21 cellular contexts compared by ENCODE assay signal in the genomic region with DNA sequence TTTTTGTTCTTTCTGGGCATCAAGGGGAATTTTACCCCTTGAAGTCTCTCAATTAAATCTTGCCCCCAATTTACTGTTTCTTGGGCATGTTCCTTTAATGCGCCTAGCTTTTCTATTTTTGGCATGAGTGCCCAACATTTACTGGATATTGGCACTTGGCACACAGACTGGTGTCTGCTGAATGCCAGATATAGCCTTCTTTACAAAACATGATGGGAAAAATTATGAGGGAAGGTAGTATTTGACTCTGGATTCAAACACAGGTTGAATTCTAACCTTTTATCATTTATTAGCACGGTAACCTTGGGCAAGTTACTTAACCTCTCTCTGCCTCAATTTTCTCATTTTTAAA.
DNase-seq lines count a peak whose midpoint lies in the region; ATAC-seq, FAIRE-seq and TF ChIP-seq lines count a peak whose summit lies in the region.
"Had no signal": no experiment of that assay in that cellular context is flagged by ENCODE, and none has a peak within 500 bp of the region (broad histone marks: within the 10 kb centered on the region; RNA-seq: fewer than 3 reads in every experiment).

No MANE protein-coding gene starts in this region.

- no peaks in the 10 kb centered on the region for H3K27me3 ChIP-seq in pancreas
- H3K27me3 ChIP-seq: BLaER1 had no signal

- no peak overlapping the region for H3K27ac ChIP-seq in pancreas
- H3K27ac ChIP-seq: BLaER1 had no signal

- ATAC-seq in left ventricle myocardium superior, result peak; percentile 52
- ATAC-seq in Right ventricle myocardium inferior, result no peak
- ATAC-seq in pancreas, result peak in 3 of 4 donors; percentile 51 to 71 (median 61)
- no peak for ATAC-seq in HG03469 (IDR thresholded peaks at IDR 0.05; ENCODE audit: unreplicated experiment)
- ATAC-seq: HepG2 had no signal

- DNase-seq in NCI-H1105 treated with DMSO at 0.1 percent for 48 hours (lab: John Stamatoyannopoulos, UW), result peak; percentile 60
- DNase-seq in NCI-H1105 (lab: John Stamatoyannopoulos, UW), result no peak
- no peak for DNase-seq in left ventricle myocardium superior
- DNase-seq in Right ventricle myocardium inferior (ENCODE audit: missing footprints), result no peak
- DNase-seq in cerebellum (ENCODE audit: low spot score), result peak; percentile 61
- DNase-seq in pancreas, result no peak
- DNase-seq in DMS79 (lab: John Stamatoyannopoulos, UW), result no peak
- DNase-seq: 8988T; AML-193; Caco-2; CD8-positive, alpha-beta memory T cell; DMS 273 treated with DMSO at 0.1 percent for 48 hours; EL; GDM1; GOT3; H9 had no signal

- H3K4me1 ChIP-seq in pancreas, result peaks cover 0 to 5% (median 5%) of the 10 kb centered on the region in 3 donors
- H3K4me1 ChIP-seq: BLaER1, Caco-2 had no signal

- no peaks in the 10 kb centered on the region for H3K9me3 ChIP-seq in pancreas
- H3K9me3 ChIP-seq: Caco-2 had no signal

- WGBS in pancreas, 2 donors, result 40 to 51% methylated on average over 2 of the region's 2 CpGs

- no peak for FAIRE-seq in pancreas (lab: Jason Lieb, UNC)
- FAIRE-seq: GM19239, HepG2, HTR-8/SVneo had no signal

- no peaks in the 10 kb centered on the region for H3K36me3 ChIP-seq in pancreas
- H3K36me3 ChIP-seq: BLaER1 had no signal

- intact Hi-C loops in left ventricle myocardium superior (cut with micrococcal nuclease) (no loop called here), Right ventricle myocardium inferior (cut with DNase I) (no loop called here), pancreas (cut with DNase I) (no loop called here)

- H3K4me3 ChIP-seq in pancreas, result no peak overlapping the region
- H3K4me3 ChIP-seq: BLaER1 had no signal

- no peak for TF ChIP-seq CTCF in pancreas (IDR thresholded peaks at IDR 0.05)

Comparison
In these comparisons a context has a peak if more than half of its experiments do, and no peak if none do; other contexts are left out.
1. DNase-seq: peak in NCI-H1105 treated with DMSO at 0.1 percent for 48 hours (single experiment) and cerebellum (single experiment); none in NCI-H1105 (single experiment), left ventricle myocardium superior (single experiment), Right ventricle myocardium inferior (single experiment), pancreas (0 of 6) and DMS79 (single experiment).
2. ATAC-seq: peak in left ventricle myocardium superior (single experiment) and pancreas (3 of 4); none in Right ventricle myocardium inferior (single experiment) and HG03469 (single experiment).